Comparison of ENCODE assay signal across 8 cellular contexts in genomic region chr11:64864473-64865285, GRCh38. TPM values are rescaled to one million over a fixed set of nuclear protein-coding genes. Genes with fewer than 3 reads are reported as not detected.
A peak's percentile ranks its signal among the peaks of the same experiment; 100 is the strongest.
DNase-seq lines count a peak whose midpoint lies in the region; ATAC-seq and TF ChIP-seq lines count a peak whose summit lies in the region.

No MANE protein-coding gene starts in this region.

- POLR2A ChIA-PET in activated B cell treated with CpG ODN at 0.5 μM for 24 hours (lab: Charles Lee) = interaction anchor here (1.0 to 27.6 kb wide), 10 partner anchors 12 to 267 kb away, joined by 3 to 1194 read pairs (median 5); partner anchors contain the start of genes ARL2, ATG2A, EHD1 and MAP4K2

- DNase-seq in ELR (ENCODE audit: low read depth) (peak; percentile 93), activated B cell treated with CpG ODN at 0.5 μM for 24 hours (no peak), omental fat pad (ENCODE audit: low spot score) (no peak), HAP-1 (ENCODE audit: low spot score in 2 of 2) (no peak)

- H3K4me3 Mint-ChIP-seq in activated B cell treated with CpG ODN at 0.5 μM for 24 hours = peak overlapping the region; percentile 73

- peak overlapping the region; percentile 92 for H3K27ac Mint-ChIP-seq in activated B cell treated with CpG ODN at 0.5 μM for 24 hours

- H3K36me3 ChIP-seq in HAP-1 (replicated peaks) = no peaks in the 10 kb centered on the region

- H3K9me3 ChIP-seq in HAP-1 = no peaks in the 10 kb centered on the region

- ATAC-seq in HG02571 (IDR thresholded peaks at IDR 0.05; ENCODE audit: unreplicated experiment) = peak; percentile 23
- no peak for ATAC-seq in activated B cell treated with CpG ODN at 0.5 μM for 24 hours (ENCODE audit: low read depth)
- peak; percentile 34 for ATAC-seq in esophagus mucosa
- ATAC-seq in omental fat pad (ENCODE audit: low FRiP score) = peak; percentile 55
- ATAC-seq in HG02870 (IDR thresholded peaks at IDR 0.05; ENCODE audit: unreplicated experiment) = no peak
- no peak for ATAC-seq in GM18870 (IDR thresholded peaks at IDR 0.05; ENCODE audit: unreplicated experiment)

- intact Hi-C loops in activated B cell treated with CpG ODN at 0.5 μM for 24 hours (cut with micrococcal nuclease) = loop anchor here (1.0 kb wide), 3 partner anchors 13 to 24 kb away; partner anchors contain the start of gene EHD1

- TF ChIP-seq CTCF in activated B cell treated with CpG ODN at 0.5 μM for 24 hours (IDR thresholded peaks at IDR 0.05) (no peak), omental fat pad (IDR thresholded peaks at IDR 0.05) (no peak)

- H3K4me1 Mint-ChIP-seq in activated B cell treated with CpG ODN at 0.5 μM for 24 hours = peaks cover 96% of the 10 kb centered on the region

- CTCF ChIA-PET in activated B cell treated with CpG ODN at 0.5 μM for 24 hours (lab: Charles Lee) = interaction anchor here (1.6 to 13.8 kb wide), 4 partner anchors 11 to 23 kb away, joined by 5 to 213 read pairs (median 10); partner anchors contain the start of gene EHD1

- H3K4me3 ChIP-seq in HAP-1 = no peak overlapping the region

- H3K27me3 ChIP-seq in HAP-1 (ENCODE audit: low read depth) = no peaks in the 10 kb centered on the region

- peaks cover 52% of the 10 kb centered on the region for H3K36me3 Mint-ChIP-seq in activated B cell treated with CpG ODN at 0.5 μM for 24 hours (ENCODE audit: low read depth)

- H3K9me3 Mint-ChIP-seq in activated B cell treated with CpG ODN at 0.5 μM for 24 hours = no peaks in the 10 kb centered on the region

- no peaks in the 10 kb centered on the region for H3K27me3 Mint-ChIP-seq in activated B cell treated with CpG ODN at 0.5 μM for 24 hours

- H3K4me1 ChIP-seq in HAP-1 = no peaks in the 10 kb centered on the region

- in situ Hi-C loops in HAP-1 (cut with MboI; ENCODE audit: low sequenced_read_pairs) = no loop called here

RNA-seq across cellular contexts. Expression of gene EHD1, which starts 13.7 kb away (rescaled TPM):
- total RNA-seq in activated B cell treated with CpG ODN at 0.5 μM for 24 hours (357 and 360 TPM in 2 replicates), esophagus mucosa (25.6 TPM), omental fat pad (100 to 1,000 TPM in 2 of 4 donors, 10 to 100 TPM in 2; 66.4 to 226 (median 94.8) TPM)

RNA-seq across cellular contexts. Expression of gene CDC42BPG, which starts 20.2 kb away (rescaled TPM):
- total RNA-seq in activated B cell treated with CpG ODN at 0.5 μM for 24 hours (2.2 and 3.7 TPM in 2 replicates), esophagus mucosa (20.5 TPM), omental fat pad (under 1 TPM; 0.19 to 0.48 (median 0.42) TPM)

RNA-seq across cellular contexts. Expression of gene ATG2A, which starts 52.3 kb away (rescaled TPM):
- total RNA-seq in activated B cell treated with CpG ODN at 0.5 μM for 24 hours (31.2 and 35.0 TPM in 2 replicates), esophagus mucosa (10.7 TPM), omental fat pad (10 to 100 TPM; 20.3 to 34.8 (median 22.2) TPM)

RNA-seq across cellular contexts. Expression of gene MEN1, which starts 54.3 kb away (rescaled TPM):
- total RNA-seq in activated B cell treated with CpG ODN at 0.5 μM for 24 hours (35.1 and 44.6 TPM in 2 replicates), esophagus mucosa (15.6 TPM), omental fat pad (10 to 100 TPM in 3 of 4 donors, 1 to 10 TPM in 1; 7.3 to 20.2 (median 12.2) TPM)

RNA-seq across cellular contexts. Expression of gene PPP2R5B, which starts 59.8 kb away (rescaled TPM):
- total RNA-seq in activated B cell treated with CpG ODN at 0.5 μM for 24 hours (12.0 and 12.6 TPM in 2 replicates), esophagus mucosa (7.0 TPM), omental fat pad (10 to 100 TPM in 3 of 4 donors, 1 to 10 TPM in 1; 7.8 to 20.3 (median 12.4) TPM)

Comparison
In these comparisons a context has a peak if more than half of its experiments do, and no peak if none do; other contexts are left out.
1. ATAC-seq: peak in HG02571 (single experiment), esophagus mucosa (single experiment) and omental fat pad (single experiment); none in activated B cell treated with CpG ODN at 0.5 μM for 24 hours (single experiment), HG02870 (single experiment) and GM18870 (single experiment).